Comparison of ENCODE assay signal across 16 cellular contexts in the genomic region with DNA sequence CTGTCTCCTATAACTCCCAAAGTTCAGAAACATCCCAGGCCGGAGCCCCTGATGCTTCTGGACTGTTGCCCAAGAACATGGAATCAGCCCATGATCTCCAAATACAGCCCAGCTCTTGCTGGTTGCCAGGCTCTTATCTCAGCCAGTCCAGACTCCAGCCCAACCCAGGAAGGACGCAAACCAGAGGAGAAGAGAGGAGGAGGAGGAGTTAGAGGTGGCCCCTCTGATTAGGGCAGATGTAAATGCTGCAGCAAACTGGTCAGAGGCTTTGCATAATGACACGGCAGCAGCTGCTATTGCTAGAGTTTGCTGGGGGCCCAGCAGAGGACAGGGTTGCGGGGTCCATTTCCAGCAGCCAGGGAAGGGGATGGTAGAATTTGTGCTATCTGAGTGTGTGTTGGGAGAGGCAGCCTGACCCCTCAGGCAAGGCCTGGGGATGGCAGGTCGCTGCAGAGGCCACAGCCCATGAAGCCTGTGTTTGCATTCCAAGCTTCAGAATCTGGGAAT. TPM values are rescaled to one million over a fixed set of nuclear protein-coding genes. Genes with fewer than 3 reads are reported as not detected.
DNase-seq lines count a peak whose midpoint lies in the region; ATAC-seq and TF ChIP-seq lines count a peak whose summit lies in the region.
"Had no signal": no experiment of that assay in that cellular context is flagged by ENCODE, and none has a peak within 500 bp of the region (broad histone marks: within the 10 kb centered on the region; RNA-seq: fewer than 3 reads in every experiment).

No MANE protein-coding gene starts in this region.

- no peaks in the 10 kb centered on the region for H3K27me3 Mint-ChIP-seq in activated CD8-positive, alpha-beta T cell treated with anti-CD3 and anti-CD28 coated beads, Interleukin-2, amount 10 ng/mL, durations not matched to agents 7 days and 5 days (ENCODE audit: low read depth)
- no peaks in the 10 kb centered on the region for H3K27me3 Mint-ChIP-seq in activated CD8-positive, alpha-beta T cell treated with anti-CD3 and anti-CD28 coated beads for 36 hours
- no peaks in the 10 kb centered on the region for H3K27me3 Mint-ChIP-seq in activated B cell treated with CpG ODN at 0.5 μM for 24 hours
- H3K27me3 Mint-ChIP-seq: CD4-positive, alpha-beta T cell; naive B cell had no signal

- no peak for ATAC-seq in activated CD8-positive, alpha-beta T cell treated with anti-CD3 and anti-CD28 coated beads, Interleukin-2, amount 10 ng/mL, durations not matched to agents 7 days and 5 days
- no peak for ATAC-seq in activated CD8-positive, alpha-beta T cell treated with anti-CD3 and anti-CD28 coated beads for 36 hours
- ATAC-seq in activated B cell treated with CpG ODN at 0.5 μM for 24 hours (ENCODE audit: low read depth): no peak
- ATAC-seq in right cardiac atrium: peak; percentile 49 to 51
- ATAC-seq in GM19324 (IDR thresholded peaks at IDR 0.05; ENCODE audit: low FRiP score, unreplicated experiment): no peak
- ATAC-seq: SK-N-SH treated with all-trans-retinoic acid at 6 μM for 48 hours had no signal

- peak overlapping the region; percentile 30 for H3K27ac Mint-ChIP-seq in activated CD8-positive, alpha-beta T cell treated with anti-CD3 and anti-CD28 coated beads, Interleukin-2, amount 10 ng/mL, durations not matched to agents 7 days and 5 days
- H3K27ac Mint-ChIP-seq in activated CD8-positive, alpha-beta T cell treated with anti-CD3 and anti-CD28 coated beads for 36 hours: no peak overlapping the region
- peak overlapping the region; percentile 68 for H3K27ac Mint-ChIP-seq in activated B cell treated with CpG ODN at 0.5 μM for 24 hours
- H3K27ac Mint-ChIP-seq: CD4-positive, alpha-beta T cell had no signal

- H3K27ac ChIP-seq in right cardiac atrium (ENCODE audit: low read length): peak overlapping the region; percentile 73
- peak overlapping the region in 3 of 5 donors; percentile 17 to 93 (median 30) for H3K27ac ChIP-seq in stomach
- peak overlapping the region in 1 of 4 donors; percentile 26 for H3K27ac ChIP-seq in esophagus muscularis mucosa (replicated peaks in 1 of 4)

- H3K4me1 ChIP-seq in right cardiac atrium (ENCODE audit: control insufficient read depth, insufficient read depth, low read length) (no peaks in the 10 kb centered on the region), stomach (peaks cover 0 to 16% (median 5%) of the 10 kb centered on the region in 4 donors), esophagus muscularis mucosa (peaks cover 0 to 13% (median 7%) of the 10 kb centered on the region in 4 donors)

- H3K9me3 Mint-ChIP-seq in activated CD8-positive, alpha-beta T cell treated with anti-CD3 and anti-CD28 coated beads, Interleukin-2, amount 10 ng/mL, durations not matched to agents 7 days and 5 days (ENCODE audit: insufficient read depth): no peaks in the 10 kb centered on the region
- no peaks in the 10 kb centered on the region for H3K9me3 Mint-ChIP-seq in activated CD8-positive, alpha-beta T cell treated with anti-CD3 and anti-CD28 coated beads for 36 hours
- H3K9me3 Mint-ChIP-seq in activated B cell treated with CpG ODN at 0.5 μM for 24 hours: no peaks in the 10 kb centered on the region
- H3K9me3 Mint-ChIP-seq: CD4-positive, alpha-beta T cell; naive B cell had no signal

- peaks cover 0 to 4% (median 0%) of the 10 kb centered on the region in 4 donors for H3K36me3 ChIP-seq in stomach
- no peaks in the 10 kb centered on the region for H3K36me3 ChIP-seq in esophagus muscularis mucosa
- H3K36me3 ChIP-seq: heart left ventricle had no signal

- no peak overlapping the region for H3K4me3 ChIP-seq in right cardiac atrium (ENCODE audit: low read length)
- no peak overlapping the region for H3K4me3 ChIP-seq in stomach
- H3K4me3 ChIP-seq in esophagus muscularis mucosa: no peak overlapping the region
- H3K4me3 ChIP-seq: heart left ventricle had no signal

- H3K4me1 Mint-ChIP-seq in activated CD8-positive, alpha-beta T cell treated with anti-CD3 and anti-CD28 coated beads, Interleukin-2, amount 10 ng/mL, durations not matched to agents 7 days and 5 days (ENCODE audit: low read depth): peaks cover 11% of the 10 kb centered on the region
- H3K4me1 Mint-ChIP-seq in activated CD8-positive, alpha-beta T cell treated with anti-CD3 and anti-CD28 coated beads for 36 hours (ENCODE audit: low read depth): peaks cover 14% of the 10 kb centered on the region
- peaks cover 43% of the 10 kb centered on the region for H3K4me1 Mint-ChIP-seq in activated B cell treated with CpG ODN at 0.5 μM for 24 hours

- H3K36me3 Mint-ChIP-seq in activated CD8-positive, alpha-beta T cell treated with anti-CD3 and anti-CD28 coated beads, Interleukin-2, amount 10 ng/mL, durations not matched to agents 7 days and 5 days (ENCODE audit: low read depth): peaks cover 9% of the 10 kb centered on the region
- H3K36me3 Mint-ChIP-seq in activated CD8-positive, alpha-beta T cell treated with anti-CD3 and anti-CD28 coated beads for 36 hours (ENCODE audit: low read depth): no peaks in the 10 kb centered on the region
- peaks cover 4% of the 10 kb centered on the region for H3K36me3 Mint-ChIP-seq in activated B cell treated with CpG ODN at 0.5 μM for 24 hours (ENCODE audit: low read depth)
- H3K36me3 Mint-ChIP-seq: naive B cell had no signal

- no peak for DNase-seq in activated CD8-positive, alpha-beta T cell treated with anti-CD3 and anti-CD28 coated beads, Interleukin-2, amount 10 ng/mL, durations not matched to agents 7 days and 5 days
- DNase-seq in activated CD8-positive, alpha-beta T cell treated with anti-CD3 and anti-CD28 coated beads for 36 hours: no peak
- no peak for DNase-seq in activated B cell treated with CpG ODN at 0.5 μM for 24 hours
- peak; percentile 60 to 80 (median 61) for DNase-seq in right cardiac atrium
- DNase-seq in stomach: no peak
- no peak for DNase-seq in esophagus muscularis mucosa (ENCODE audit: extremely low spot score)
- DNase-seq in NCI-H2107 (lab: John Stamatoyannopoulos, UW): no peak
- DNase-seq: CD4-positive, alpha-beta T cell; EL; naive B cell; NCI-H1048; NCI-H2171; stimulated activated CD4-positive, alpha-beta T cell treated with anti-CD3 and anti-CD28 coated beads, Interleukin-2, amount 100 ng/mL, for 24 hours had no signal

- no peaks in the 10 kb centered on the region for H3K27me3 ChIP-seq in right cardiac atrium (ENCODE audit: control insufficient read depth, insufficient read depth)
- H3K27me3 ChIP-seq in stomach: no peaks in the 10 kb centered on the region
- no peaks in the 10 kb centered on the region for H3K27me3 ChIP-seq in esophagus muscularis mucosa
- H3K27me3 ChIP-seq: heart left ventricle had no signal

- 34% methylated on average over 5 of the region's 5 CpGs for WGBS in right cardiac atrium
- WGBS in stomach, 5 donors: 20 to 46% (median 29%) methylated on average over 2 to 5 of the region's 5 CpGs
- WGBS in esophagus muscularis mucosa: 65% methylated on average over 5 of the region's 5 CpGs

- no peak overlapping the region for H3K4me3 Mint-ChIP-seq in activated CD8-positive, alpha-beta T cell treated with anti-CD3 and anti-CD28 coated beads, Interleukin-2, amount 10 ng/mL, durations not matched to agents 7 days and 5 days
- no peak overlapping the region for H3K4me3 Mint-ChIP-seq in activated CD8-positive, alpha-beta T cell treated with anti-CD3 and anti-CD28 coated beads for 36 hours
- H3K4me3 Mint-ChIP-seq in activated B cell treated with CpG ODN at 0.5 μM for 24 hours: peak overlapping the region; percentile 58
- H3K4me3 Mint-ChIP-seq: CD4-positive, alpha-beta T cell had no signal

- intact Hi-C loops in activated CD8-positive, alpha-beta T cell treated with anti-CD3 and anti-CD28 coated beads for 36 hours (cut with micrococcal nuclease): no loop called here
- intact Hi-C loops in activated B cell treated with CpG ODN at 0.5 μM for 24 hours (cut with micrococcal nuclease) (no loop called here), right cardiac atrium (cut with DNase I) (no loop called here), stomach (cut with DNase I; ENCODE audit: low total_unique reads) (no loop called here), esophagus muscularis mucosa (cut with DNase I) (no loop called here)

- no peak for TF ChIP-seq EP300 in stomach (IDR thresholded peaks at IDR 0.05)
- TF ChIP-seq EP300 in esophagus muscularis mucosa (IDR thresholded peaks at IDR 0.05): no peak

- H3K9me3 ChIP-seq in right cardiac atrium (ENCODE audit: control insufficient read depth, low read length) (no peaks in the 10 kb centered on the region), stomach (no peaks in the 10 kb centered on the region), esophagus muscularis mucosa (no peaks in the 10 kb centered on the region)

- TF ChIP-seq POLR2A in stomach (IDR thresholded peaks at IDR 0.05): no peak
- no peak for TF ChIP-seq POLR2A in esophagus muscularis mucosa (IDR thresholded peaks at IDR 0.05; ENCODE audit: low read depth)

- POLR2A ChIA-PET in activated CD8-positive, alpha-beta T cell treated with anti-CD3 and anti-CD28 coated beads, Interleukin-2, amount 10 ng/mL, durations not matched to agents 7 days and 5 days (lab: Charles Lee): no interaction called here
- POLR2A ChIA-PET in activated CD8-positive, alpha-beta T cell treated with anti-CD3 and anti-CD28 coated beads for 36 hours (lab: Charles Lee): interaction anchor here (1.1 to 2.6 kb wide), 2 partner anchors 8 to 11 kb away, joined by 3 to 7 read pairs; no protein-coding TSS in a partner anchor
- POLR2A ChIA-PET in activated B cell treated with CpG ODN at 0.5 μM for 24 hours (lab: Charles Lee): interaction anchor here (1.1 to 1.2 kb wide), 2 partner anchors 10 to 81 kb away, joined by 3 read pairs; a partner anchor contains a TSS

- TF ChIP-seq CTCF in activated CD8-positive, alpha-beta T cell treated with anti-CD3 and anti-CD28 coated beads for 36 hours (IDR thresholded peaks at IDR 0.05): no peak
- no peak for TF ChIP-seq CTCF in activated B cell treated with CpG ODN at 0.5 μM for 24 hours (IDR thresholded peaks at IDR 0.05)
- no peak for TF ChIP-seq CTCF in stomach (IDR thresholded peaks at IDR 0.05)
- TF ChIP-seq CTCF in esophagus muscularis mucosa (IDR thresholded peaks at IDR 0.05): no peak

- CTCF ChIA-PET in activated CD8-positive, alpha-beta T cell treated with anti-CD3 and anti-CD28 coated beads, Interleukin-2, amount 10 ng/mL, durations not matched to agents 7 days and 5 days (lab: Charles Lee): interaction anchor here (1.7 kb wide), 1 partner anchor 11 kb away, joined by 4 read pairs; a partner anchor contains a TSS
- CTCF ChIA-PET in activated CD8-positive, alpha-beta T cell treated with anti-CD3 and anti-CD28 coated beads for 36 hours (lab: Charles Lee): interaction anchor here (0.7 kb wide), 1 partner anchor 11 kb away, joined by 3 read pairs; no protein-coding TSS in a partner anchor
- CTCF ChIA-PET in activated B cell treated with CpG ODN at 0.5 μM for 24 hours (lab: Charles Lee): interaction anchor here (1.0 kb wide), 1 partner anchor 11 kb away, joined by 3 read pairs; a partner anchor contains a TSS

RNA-seq across cellular contexts. Expression of a gene that starts 4.2 kb away (rescaled TPM):
- total RNA-seq in activated CD8-positive, alpha-beta T cell treated with anti-CD3 and anti-CD28 coated beads, Interleukin-2, amount 10 ng/mL, durations not matched to agents 7 days and 5 days: 10 to 100 TPM; 40.0 to 41.7 TPM
- total RNA-seq in activated CD8-positive, alpha-beta T cell treated with anti-CD3 and anti-CD28 coated beads for 36 hours: 10 to 100 TPM; 50.6 to 51.5 TPM
- total RNA-seq in activated B cell treated with CpG ODN at 0.5 μM for 24 hours (76.0 and 78.1 TPM in 2 replicates), right cardiac atrium (10 to 100 TPM; 22.7 to 27.3 (median 24.9) TPM), stomach (100 to 1,000 TPM in 1 of 5 donors, 10 to 100 TPM in 4; 16.1 to 163 (median 18.1) TPM), esophagus muscularis mucosa (10 to 100 TPM; 39.9 to 53.9 (median 48.5) TPM)
- polyA plus RNA-seq in right cardiac atrium (19.9 TPM), stomach (10 to 100 TPM; 23.0 to 26.4 (median 25.5) TPM)

RNA-seq across cellular contexts. Expression of a gene that starts 10.0 kb away (rescaled TPM):
- total RNA-seq in activated CD8-positive, alpha-beta T cell treated with anti-CD3 and anti-CD28 coated beads, Interleukin-2, amount 10 ng/mL, durations not matched to agents 7 days and 5 days: 1 to 10 TPM; 3.5 to 4.6 TPM
- total RNA-seq in activated CD8-positive, alpha-beta T cell treated with anti-CD3 and anti-CD28 coated beads for 36 hours: 1 to 10 TPM; 2.5 to 2.6 TPM
- total RNA-seq in activated B cell treated with CpG ODN at 0.5 μM for 24 hours (0.66 and 1.8 TPM in 2 replicates), right cardiac atrium (1 to 10 TPM; 1.3 to 1.6 (median 1.5) TPM), stomach (1 to 10 TPM in 1 of 5 donors, under 1 TPM in 1, not detected in 3; 0.45 to 2.4 TPM), esophagus muscularis mucosa (1 to 10 TPM in 3 of 4 donors, under 1 TPM in 1; 0.83 to 1.9 (median 1.1) TPM)
- polyA plus RNA-seq in right cardiac atrium (0.97 TPM), stomach (under 1 TPM; 0.15 to 0.68 (median 0.19) TPM)

RNA-seq across cellular contexts. Expression of a gene that starts 40.4 kb away (rescaled TPM):
- total RNA-seq in activated CD8-positive, alpha-beta T cell treated with anti-CD3 and anti-CD28 coated beads, Interleukin-2, amount 10 ng/mL, durations not matched to agents 7 days and 5 days: 10 to 100 TPM; 81.8 to 82.7 TPM
- 10 to 100 TPM; 64.3 to 67.7 TPM for total RNA-seq in activated CD8-positive, alpha-beta T cell treated with anti-CD3 and anti-CD28 coated beads for 36 hours
- 97.3 and 117 TPM in 2 replicates for total RNA-seq in activated B cell treated with CpG ODN at 0.5 μM for 24 hours
- 10 to 100 TPM; 24.0 to 34.1 (median 27.8) TPM for total RNA-seq in right cardiac atrium
- polyA plus RNA-seq in right cardiac atrium: 20.6 TPM
- total RNA-seq in stomach: 100 to 1,000 TPM in 1 of 5 donors, 10 to 100 TPM in 4; 30.7 to 127 (median 58.9) TPM
- 10 to 100 TPM; 15.6 to 21.0 (median 16.3) TPM for polyA plus RNA-seq in stomach
- total RNA-seq in esophagus muscularis mucosa: 10 to 100 TPM; 24.7 to 36.4 (median 33.7) TPM

RNA-seq across cellular contexts. Expression of a gene that starts 42.8 kb away (rescaled TPM):
- 10 to 100 TPM; 51.3 to 53.6 TPM for total RNA-seq in activated CD8-positive, alpha-beta T cell treated with anti-CD3 and anti-CD28 coated beads, Interleukin-2, amount 10 ng/mL, durations not matched to agents 7 days and 5 days
- total RNA-seq in activated CD8-positive, alpha-beta T cell treated with anti-CD3 and anti-CD28 coated beads for 36 hours: 100 to 1,000 TPM; 169 to 177 TPM
- total RNA-seq in activated B cell treated with CpG ODN at 0.5 μM for 24 hours (321 and 351 TPM in 2 replicates), right cardiac atrium (1 to 10 TPM; 3.6 to 6.6 (median 5.7) TPM), stomach (10 to 100 TPM in 2 of 5 donors, 1 to 10 TPM in 3; 1.2 to 33.2 (median 9.6) TPM), esophagus muscularis mucosa (10 to 100 TPM in 1 of 4 donors, 1 to 10 TPM in 3; 3.3 to 11.4 (median 7.3) TPM)
- polyA plus RNA-seq in right cardiac atrium (4.3 TPM), stomach (10 to 100 TPM in 2 of 3 donors, 1 to 10 TPM in 1; 7.3 to 12.7 (median 10.3) TPM)

RNA-seq across cellular contexts. Expression of a gene that starts 50.2 kb away (rescaled TPM):
- total RNA-seq in activated CD8-positive, alpha-beta T cell treated with anti-CD3 and anti-CD28 coated beads, Interleukin-2, amount 10 ng/mL, durations not matched to agents 7 days and 5 days: 10 to 100 TPM; 14.8 to 15.3 TPM
- 10 to 100 TPM; 14.7 to 15.0 TPM for total RNA-seq in activated CD8-positive, alpha-beta T cell treated with anti-CD3 and anti-CD28 coated beads for 36 hours
- 17.3 and 18.4 TPM in 2 replicates for total RNA-seq in activated B cell treated with CpG ODN at 0.5 μM for 24 hours
- 10 to 100 TPM in 3 of 4 donors, 1 to 10 TPM in 1; 9.9 to 16.7 (median 13.2) TPM for total RNA-seq in right cardiac atrium
- polyA plus RNA-seq in right cardiac atrium: 10.4 TPM
- total RNA-seq in stomach: 10 to 100 TPM in 3 of 5 donors, 1 to 10 TPM in 1, not detected in 1; 4.3 to 25.4 (median 14.5) TPM
- 10 to 100 TPM in 1 of 3 donors, 1 to 10 TPM in 2; 6.9 to 12.3 (median 10.0) TPM for polyA plus RNA-seq in stomach
- 10 to 100 TPM in 2 of 4 donors, 1 to 10 TPM in 2; 7.3 to 13.4 (median 10.0) TPM for total RNA-seq in esophagus muscularis mucosa

Comparison
In these comparisons a context has a peak if more than half of its experiments do, and no peak if none do; other contexts are left out.
1. ATAC-seq: peak in right cardiac atrium (2 of 2); none in activated CD8-positive, alpha-beta T cell treated with anti-CD3 and anti-CD28 coated beads, Interleukin-2, amount 10 ng/mL, durations not matched to agents 7 days and 5 days (single experiment), activated CD8-positive, alpha-beta T cell treated with anti-CD3 and anti-CD28 coated beads for 36 hours (single experiment), activated B cell treated with CpG ODN at 0.5 μM for 24 hours (single experiment) and GM19324 (single experiment).
2. DNase-seq: peak in right cardiac atrium (3 of 3); none in activated CD8-positive, alpha-beta T cell treated with anti-CD3 and anti-CD28 coated beads, Interleukin-2, amount 10 ng/mL, durations not matched to agents 7 days and 5 days (single experiment), activated CD8-positive, alpha-beta T cell treated with anti-CD3 and anti-CD28 coated beads for 36 hours (single experiment), activated B cell treated with CpG ODN at 0.5 μM for 24 hours (single experiment), stomach (single experiment), esophagus muscularis mucosa (single experiment) and NCI-H2107 (single experiment).